25 cellular contexts compared by ENCODE assay signal in genomic region chr5:180370861-180371641, GRCh38. TPM values are rescaled to one million over a fixed set of nuclear protein-coding genes. Genes with fewer than 3 reads are reported as not detected.
A peak's percentile ranks its signal among the peaks of the same experiment; 100 is the strongest.
DNase-seq lines count a peak whose midpoint lies in the region; ATAC-seq, FAIRE-seq and TF ChIP-seq lines count a peak whose summit lies in the region.
"Had no signal": no experiment of that assay in that cellular context is flagged by ENCODE, and none has a peak within 500 bp of the region (broad histone marks: within the 10 kb centered on the region; RNA-seq: fewer than 3 reads in every experiment).

No MANE protein-coding gene starts in this region.

- no peak for TF ChIP-seq EP300 in K562 (IDR thresholded peaks at IDR 0.05; ENCODE audit: low read length)

- TF ChIP-seq POLR2A in K562 (conservative IDR thresholded peaks at IDR 0.05): no peak
- TF ChIP-seq POLR2A in H54 (IDR thresholded peaks at IDR 0.05; ENCODE audit: low read depth, low read length): no peak

- no peak for TF ChIP-seq RAD21 in K562 (CRISPR knock-in tag; conservative IDR thresholded peaks at IDR 0.05 in 1 of 2, IDR thresholded peaks at IDR 0.05 in 1 of 2)

- peak; percentile 8 for DNase-seq in GM04504 (ENCODE audit: low read depth)
- no peak for DNase-seq in K562 (ENCODE audit: extremely low read depth in 1 of 4, low spot score in 3 of 4)
- peak; percentile 45 for DNase-seq in left ventricle myocardium inferior
- peak; percentile 44 for DNase-seq in putamen (ENCODE audit: low spot score)
- no peak for DNase-seq in naive thymus-derived CD8-positive, alpha-beta T cell
- DNase-seq in H54 (ENCODE audit: insufficient read length, low spot score): no peak
- no peak for DNase-seq in G401 (ENCODE audit: low spot score)
- DNase-seq: activated CD4-positive, alpha-beta memory T cell treated with anti-CD3 and anti-CD28 coated beads for 36 hours; activated naive CD8-positive, alpha-beta T cell treated with anti-CD3 and anti-CD28 coated beads for 36 hours; activated T-cell treated with anti-CD3 and anti-CD28 coated beads, Interleukin-2, amount 50 U/mL, for 24 hours; CD4-positive, alpha-beta memory T cell; DMS79 treated with DMSO at 0.1 percent for 48 hours; Karpas-422; NCI-H1092; NCI-H2081; NCI-H446 treated with DMSO at 0.1 percent for 48 hours; nephron progenitor cell; SHP77 treated with DMSO at 0.1 percent for 48 hours; stimulated activated CD4-positive, alpha-beta T cell treated with anti-CD3 and anti-CD28 coated beads, Interleukin-1b, Interleukin-23, amount 100 ng/mL, for 48 hours; stimulated activated naive CD8-positive, alpha-beta T cell treated with anti-CD3 and anti-CD28 coated beads, Interleukin-15, Interleukin-2, amounts not matched to agents 100 U/mL and 50 U/mL, for 24 hours; uterus had no signal

- POLR2A ChIA-PET in K562 (lab: Yijun Ruan, JAX): interaction anchor here (1.0 to 1.2 kb wide), 2 partner anchors 9 to 11 kb away, joined by 3 to 6 read pairs; no protein-coding TSS in a partner anchor
- POLR2A ChIA-PET in naive thymus-derived CD8-positive, alpha-beta T cell (lab: Charles Lee): no interaction called here

- H3K27me3 Mint-ChIP-seq in naive thymus-derived CD8-positive, alpha-beta T cell: peaks cover 0 to 9% (median 0%) of the 10 kb centered on the region in 5 donors
- H3K27me3 Mint-ChIP-seq: activated CD4-positive, alpha-beta memory T cell treated with anti-CD3 and anti-CD28 coated beads for 36 hours; activated naive CD8-positive, alpha-beta T cell treated with anti-CD3 and anti-CD28 coated beads for 36 hours; CD4-positive, alpha-beta memory T cell had no signal

- WGBS in K562 (ENCODE audit: insufficient coverage, low coverage, missing lambda C conversion rate): 15% methylated on average over 19 of the region's 24 CpGs

- H3K9me1 ChIP-seq in K562 (ENCODE audit: control insufficient read depth, insufficient read depth, low read length): no peaks in the 10 kb centered on the region

- no peak overlapping the region for H3K9ac ChIP-seq in K562 (ENCODE audit: insufficient read depth in 1 of 2, low read depth in 2 of 2, low read length in 2 of 2)

- FAIRE-seq in K562 (lab: Jason Lieb, UNC) (no peak), H54 (lab: Jason Lieb, UNC) (no peak)

- BruUV-seq in K562 (replicated peaks; lab: Mats Ljungman, UMichigan): no TSS peak

- peaks cover 8% of the 10 kb centered on the region; the same call in 1 of the 2 replicates for H4K20me1 ChIP-seq in K562 (replicated peaks; ENCODE audit: control insufficient read depth, insufficient read depth, low read length)

- no peaks in the 10 kb centered on the region for H3K79me2 ChIP-seq in K562 (ENCODE audit: control insufficient read depth, insufficient read depth, low read length)

- no peak overlapping the region for H2AFZ ChIP-seq in K562 (ENCODE audit: low read depth, low read length)

- CTCF ChIA-PET in K562 (lab: Yijun Ruan, JAX; ENCODE audit: low intra/inter-chr PET ratio): no interaction called here

- no peaks in the 10 kb centered on the region for H3K36me3 ChIP-seq in K562 (ENCODE audit: control insufficient read depth, insufficient read depth, low read length)
- H3K36me3 ChIP-seq in left ventricle myocardium inferior: no peaks in the 10 kb centered on the region
- H3K36me3 ChIP-seq: uterus had no signal

- TF ChIP-seq CTCF in K562 (IDR thresholded peaks at IDR 0.05 in 2 of 3, conservative IDR thresholded peaks at IDR 0.05 in 1 of 3; ENCODE audit: insufficient read depth in 2 of 3, low read depth in 1 of 3, low read length in 3 of 3) (peak; percentile 6 to 16 (median 11); a peak in 1 of 6 replicates), left ventricle myocardium inferior (IDR thresholded peaks at IDR 0.05; ENCODE audit: borderline replicate concordance) (no peak)

- H3K27ac Mint-ChIP-seq in naive thymus-derived CD8-positive, alpha-beta T cell: no peak overlapping the region
- H3K27ac Mint-ChIP-seq: activated CD4-positive, alpha-beta memory T cell treated with anti-CD3 and anti-CD28 coated beads for 36 hours; activated naive CD8-positive, alpha-beta T cell treated with anti-CD3 and anti-CD28 coated beads for 36 hours; activated T-cell treated with anti-CD3 and anti-CD28 coated beads, Interleukin-2, amount 50 U/mL, for 24 hours; CD4-positive, alpha-beta memory T cell; memory B cell; nephron progenitor cell had no signal

- H3K4me3 Mint-ChIP-seq in naive thymus-derived CD8-positive, alpha-beta T cell: no peak overlapping the region
- H3K4me3 Mint-ChIP-seq: activated CD4-positive, alpha-beta memory T cell treated with anti-CD3 and anti-CD28 coated beads for 36 hours; activated naive CD8-positive, alpha-beta T cell treated with anti-CD3 and anti-CD28 coated beads for 36 hours; activated T-cell treated with anti-CD3 and anti-CD28 coated beads, Interleukin-2, amount 50 U/mL, for 24 hours; CD4-positive, alpha-beta memory T cell; memory B cell; nephron progenitor cell had no signal

- H3K4me2 ChIP-seq in K562 (ENCODE audit: insufficient read depth, low read length): no peak overlapping the region

- H3K4me1 ChIP-seq in K562 (replicated peaks in 1 of 2; ENCODE audit: control insufficient read depth in 2 of 2, insufficient read depth in 2 of 2, low read length in 2 of 2): no peaks in the 10 kb centered on the region
- no peaks in the 10 kb centered on the region for H3K4me1 ChIP-seq in left ventricle myocardium inferior
- H3K4me1 ChIP-seq: uterus had no signal

- in situ Hi-C loops in K562 (cut with MboI) (no loop called here), G401 (cut with HindIII; ENCODE audit: low sequenced_read_pairs) (no loop called here)

- H3K36me3 Mint-ChIP-seq in naive thymus-derived CD8-positive, alpha-beta T cell: no peaks in the 10 kb centered on the region
- H3K36me3 Mint-ChIP-seq: activated CD4-positive, alpha-beta memory T cell treated with anti-CD3 and anti-CD28 coated beads for 36 hours; activated naive CD8-positive, alpha-beta T cell treated with anti-CD3 and anti-CD28 coated beads for 36 hours; CD4-positive, alpha-beta memory T cell; memory B cell had no signal

- ATAC-seq in K562: peak; percentile 49; the same call in 2 of the 3 replicates
- ATAC-seq in naive thymus-derived CD8-positive, alpha-beta T cell: no peak
- ATAC-seq in GM19467 (IDR thresholded peaks at IDR 0.05; ENCODE audit: unreplicated experiment): no peak
- ATAC-seq: stimulated activated naive CD8-positive, alpha-beta T cell treated with anti-CD3 and anti-CD28 coated beads, Interleukin-15, Interleukin-2, amounts not matched to agents 100 U/mL and 50 U/mL, for 24 hours had no signal

- H3K9me3 Mint-ChIP-seq in naive thymus-derived CD8-positive, alpha-beta T cell: no peaks in the 10 kb centered on the region
- H3K9me3 Mint-ChIP-seq: activated CD4-positive, alpha-beta memory T cell treated with anti-CD3 and anti-CD28 coated beads for 36 hours; activated naive CD8-positive, alpha-beta T cell treated with anti-CD3 and anti-CD28 coated beads for 36 hours; activated T-cell treated with anti-CD3 and anti-CD28 coated beads, Interleukin-2, amount 50 U/mL, for 24 hours; CD4-positive, alpha-beta memory T cell; memory B cell; nephron progenitor cell had no signal

- H3K9me3 ChIP-seq in K562 (replicated peaks; ENCODE audit: control insufficient read depth, insufficient read depth, low read depth, low read length): no peaks in the 10 kb centered on the region
- H3K9me3 ChIP-seq in left ventricle myocardium inferior (replicated peaks): no peaks in the 10 kb centered on the region
- H3K9me3 ChIP-seq: uterus had no signal

- H3K27me3 ChIP-seq in K562 (ENCODE audit: control insufficient read depth in 2 of 2, insufficient read depth in 2 of 2, low read length in 2 of 2): peaks cover 45 to 76% of the 10 kb centered on the region in 2 experiments
- peaks cover 27% of the 10 kb centered on the region for H3K27me3 ChIP-seq in left ventricle myocardium inferior (ENCODE audit: low read depth)
- H3K27me3 ChIP-seq: uterus had no signal

- H3K4me3 ChIP-seq in K562: no peak overlapping the region
- no peak overlapping the region for H3K4me3 ChIP-seq in left ventricle myocardium inferior
- H3K4me3 ChIP-seq: uterus had no signal

- H3K4me1 Mint-ChIP-seq in naive thymus-derived CD8-positive, alpha-beta T cell: peaks cover 0 to 5% (median 0%) of the 10 kb centered on the region in 4 donors
- H3K4me1 Mint-ChIP-seq: activated naive CD8-positive, alpha-beta T cell treated with anti-CD3 and anti-CD28 coated beads for 36 hours; memory B cell had no signal

- intact Hi-C loops in K562 (cut with micrococcal nuclease) (no loop called here), left ventricle myocardium inferior (cut with micrococcal nuclease) (no loop called here)

- H3K27ac ChIP-seq in K562 (ENCODE audit: extremely low read depth, low read depth, low read length) (no peak overlapping the region), left ventricle myocardium inferior (replicated peaks) (no peak overlapping the region)
- H3K27ac ChIP-seq: epithelial cell of prostate, uterus had no signal

RNA-seq across cellular contexts. Expression of gene GFPT2, which starts 17.9 kb away (rescaled TPM):
- total RNA-seq in K562 (2011; cell fraction: chromatin; rRNA removed; ENCODE audit: low replicate concordance): 0.14 TPM in 1 of 2 replicates, not detected in the other
- total RNA-seq in K562 (2011; cell fraction: nucleolus; rRNA removed): 0.50 TPM in 1 of 2 replicates, not detected in the other
- total RNA-seq in K562 (2011; cell fraction: nucleoplasm; rRNA removed): not detected in 2 replicates
- not detected in 2 replicates for total RNA-seq in K562 (2014; rRNA removed)
- total RNA-seq in K562 (2014; rRNA removed; fragmentation: Illumina TruSeq; extraction: Trizol): 0.13 TPM in 1 of 2 replicates, not detected in the other
- not detected in 2 replicates for total RNA-seq in K562 (2015; rRNA removed; fragmentation: Illumina TruSeq; extraction: Trizol)
- total RNA-seq in K562 (2021): 0.07 and 0.09 TPM in 2 replicates
- polyA plus RNA-seq in K562 (2011; rRNA removed): 0.14 TPM in 1 of 2 replicates, not detected in the other
- polyA plus RNA-seq in K562 (2011; cell fraction: cytosol; rRNA removed): 0.01 and 0.07 TPM in 2 replicates
- polyA plus RNA-seq in K562 (2011; cell fraction: nucleus; rRNA removed): 0.18 TPM in 1 of 2 replicates, not detected in the other
- 0.12 TPM in 1 of 2 replicates, not detected in the other for polyA plus RNA-seq in K562 (2012)
- not detected in 2 replicates for polyA plus RNA-seq in K562 (2014; fragmentation: Illumina TruSeq; extraction: Trizol)
- under 1 TPM in 1 of 2 experiments, not detected in 1; 0.08 TPM for polyA plus RNA-seq in K562 (2014; fragmentation: Nextera tagmentation; extraction: Ambion mirVana)
- polyA plus RNA-seq in K562 (2014; rRNA removed): not detected in 2 replicates
- polyA minus RNA-seq in K562 (2011; rRNA and poly(A)+ RNA removed): 0.39 TPM in 1 of 2 replicates, not detected in the other
- polyA minus RNA-seq in K562 (2011; cell fraction: cytosol; rRNA and poly(A)+ RNA removed): not detected in 2 replicates
- polyA minus RNA-seq in K562 (2011; cell fraction: nucleus; rRNA and poly(A)+ RNA removed): 0.54 TPM in 1 of 2 replicates, not detected in the other
- total RNA-seq in left ventricle myocardium inferior: 8.4 TPM
- 1 to 10 TPM in 1 of 2 experiments, under 1 TPM in 1; 0.52 to 2.9 TPM for total RNA-seq in naive thymus-derived CD8-positive, alpha-beta T cell
- polyA plus RNA-seq in naive thymus-derived CD8-positive, alpha-beta T cell: 1 to 10 TPM in 1 of 3 donors, not detected in 2; 2.0 TPM
- total RNA-seq in G401 (2014; rRNA removed; shearing (Covaris generic)): 1.2 and 2.4 TPM in 2 replicates
- total RNA-seq: T-helper 1 cell treated with Interleukin-12 subunit alpha and Interleukin-12 subunit beta and Interleukin-4 antibody, amounts not matched to agents 30 ng/mL and 1 ng/mL, for 36 hours had no signal

Comparison
In these comparisons a context has a peak if more than half of its experiments do, and no peak if none do; other contexts are left out.
1. DNase-seq: peak in GM04504 (single experiment), left ventricle myocardium inferior (single experiment) and putamen (single experiment); none in K562 (0 of 4), naive thymus-derived CD8-positive, alpha-beta T cell (0 of 10), H54 (single experiment) and G401 (single experiment).